Comparison of ENCODE assay signal across 28 cellular contexts in genomic region chr2:62883629-62884028, GRCh38.
"Had no signal": no experiment of that assay in that cellular context is flagged by ENCODE, and none has a peak within 500 bp of the region (broad histone marks: within the 10 kb centered on the region; RNA-seq: fewer than 3 reads in every experiment).

No MANE protein-coding gene starts in this region.

- ATAC-seq: effector memory CD8-positive, alpha-beta T cell; esophagus mucosa; foreskin keratinocyte; gastrocnemius medialis; gastroesophageal sphincter; heart left ventricle; heart right ventricle had no signal

- H3K4me3 ChIP-seq: colonic mucosa, coronary artery, dorsolateral prefrontal cortex, esophagus muscularis mucosa, esophagus squamous epithelium, gastrocnemius medialis, gastroesophageal sphincter, heart left ventricle, heart right ventricle had no signal

- H3K4me1 ChIP-seq: colonic mucosa, foreskin keratinocyte, gastrocnemius medialis, gastroesophageal sphincter had no signal

- H3K9me3 ChIP-seq: colonic mucosa, esophagus muscularis mucosa, esophagus squamous epithelium, gastrocnemius medialis, gastroesophageal sphincter had no signal

- H3K36me3 ChIP-seq: colonic mucosa had no signal

- FAIRE-seq: colon, endometrium, endothelial cell of umbilical vein, frontal cortex had no signal

- H3K27ac ChIP-seq: colonic mucosa, coronary artery, dorsolateral prefrontal cortex, epithelial cell of prostate, esophagus muscularis mucosa, esophagus squamous epithelium, foreskin keratinocyte, gastrocnemius medialis, gastroesophageal sphincter, heart left ventricle, heart right ventricle had no signal

- H3K27me3 ChIP-seq: colonic mucosa, dorsolateral prefrontal cortex, esophagus muscularis mucosa, esophagus squamous epithelium, foreskin keratinocyte, gastrocnemius medialis, gastroesophageal sphincter, heart left ventricle, heart right ventricle had no signal

- DNase-seq: colonic mucosa; cortex of kidney; dermis blood vessel endothelial cell; dorsolateral prefrontal cortex; effector CD4-positive, alpha-beta T cell; effector CD8-positive, alpha-beta T cell; effector memory CD4-positive, alpha-beta T cell; effector memory CD8-positive, alpha-beta T cell; endodermal cell; erythroblast; esophagus squamous epithelium; foreskin fibroblast; foreskin keratinocyte; foreskin melanocyte; gastrocnemius medialis; glutamatergic neuron; head of caudate nucleus; heart left ventricle; heart right ventricle had no signal
